ENCODE assay signal across 27 cellular contexts in genomic region chr20:58418949-58419748, GRCh38. TPM values are rescaled to one million over a fixed set of nuclear protein-coding genes. Genes with fewer than 3 reads are reported as not detected.
A peak's percentile ranks its signal among the peaks of the same experiment; 100 is the strongest.
DNase-seq lines count a peak whose midpoint lies in the region; ATAC-seq and TF ChIP-seq lines count a peak whose summit lies in the region.
"Had no signal": no experiment of that assay in that cellular context is flagged by ENCODE, and none has a peak within 500 bp of the region (broad histone marks: within the 10 kb centered on the region; RNA-seq: fewer than 3 reads in every experiment).

No MANE protein-coding gene starts in this region.

- H3K27me3 ChIP-seq in GM23338 (ENCODE audit: insufficient read depth), result no peaks in the 10 kb centered on the region
- no peaks in the 10 kb centered on the region for H3K27me3 ChIP-seq in neutrophil
- H3K27me3 ChIP-seq: BE2C, esophagus squamous epithelium, sigmoid colon, tibial nerve had no signal

- peaks cover 61% of the 10 kb centered on the region for H3K79me2 ChIP-seq in GM23338 (replicated peaks; ENCODE audit: insufficient read depth)

- no peaks in the 10 kb centered on the region for H3K9me2 ChIP-seq in GM23338 (ENCODE audit: insufficient read depth)

- CTCF ChIA-PET in activated naive CD4-positive, alpha-beta T cell treated with anti-CD3 and anti-CD28 coated beads, Interleukin-2, amount 10 ng/mL, durations not matched to agents 7 days and 5 days (lab: Charles Lee), result no interaction called here

- H3K36me3 Mint-ChIP-seq in activated naive CD4-positive, alpha-beta T cell treated with anti-CD3 and anti-CD28 coated beads, Interleukin-2, amount 10 ng/mL, durations not matched to agents 7 days and 5 days, result peaks cover 58% of the 10 kb centered on the region
- peaks cover 32% of the 10 kb centered on the region for H3K36me3 Mint-ChIP-seq in GM23338 (ENCODE audit: low read depth)
- peaks cover 18% of the 10 kb centered on the region for H3K36me3 Mint-ChIP-seq in activated naive CD8-positive, alpha-beta T cell

- no peak overlapping the region for H3K4me2 ChIP-seq in GM23338

- peaks cover 33% of the 10 kb centered on the region for H3K4me1 Mint-ChIP-seq in activated naive CD4-positive, alpha-beta T cell treated with anti-CD3 and anti-CD28 coated beads, Interleukin-2, amount 10 ng/mL, durations not matched to agents 7 days and 5 days
- peaks cover 51% of the 10 kb centered on the region for H3K4me1 Mint-ChIP-seq in GM23338
- peaks cover 45% of the 10 kb centered on the region for H3K4me1 Mint-ChIP-seq in activated naive CD8-positive, alpha-beta T cell (ENCODE audit: low read depth)

- no peak overlapping the region for H3K4me3 Mint-ChIP-seq in activated naive CD4-positive, alpha-beta T cell treated with anti-CD3 and anti-CD28 coated beads, Interleukin-2, amount 10 ng/mL, durations not matched to agents 7 days and 5 days
- H3K4me3 Mint-ChIP-seq in GM23338, result no peak overlapping the region
- no peak overlapping the region for H3K4me3 Mint-ChIP-seq in activated naive CD8-positive, alpha-beta T cell
- H3K4me3 Mint-ChIP-seq: activated CD8-positive, alpha-beta T cell treated with anti-CD3 and anti-CD28 coated beads, Interleukin-2, amount 10 ng/mL, durations not matched to agents 7 days and 5 days; dendritic cell treated with granulocyte-macrophage colony-stimulating factor and Interleukin-4, amounts not matched to agents 40 ng/mL and 50 ng/mL, for 4 days had no signal

- ATAC-seq in GM23338, result no peak
- ATAC-seq in HG02981 (IDR thresholded peaks at IDR 0.05; ENCODE audit: unreplicated experiment), result no peak
- no peak for ATAC-seq in GM21717 (IDR thresholded peaks at IDR 0.05; ENCODE audit: unreplicated experiment)
- ATAC-seq: activated CD8-positive, alpha-beta T cell treated with anti-CD3 and anti-CD28 coated beads, Interleukin-2, amount 10 ng/mL, durations not matched to agents 7 days and 5 days had no signal

- no peaks in the 10 kb centered on the region for H3K27me3 Mint-ChIP-seq in activated naive CD4-positive, alpha-beta T cell treated with anti-CD3 and anti-CD28 coated beads, Interleukin-2, amount 10 ng/mL, durations not matched to agents 7 days and 5 days
- H3K27me3 Mint-ChIP-seq in GM23338 (ENCODE audit: insufficient read depth, low read depth, poor library complexity), result peaks cover under 1% of the 10 kb centered on the region
- no peaks in the 10 kb centered on the region for H3K27me3 Mint-ChIP-seq in activated naive CD8-positive, alpha-beta T cell
- H3K27me3 Mint-ChIP-seq: dendritic cell treated with granulocyte-macrophage colony-stimulating factor and Interleukin-4, amounts not matched to agents 40 ng/mL and 50 ng/mL, for 4 days; progenitor cell of endocrine pancreas had no signal

- H3K4me3 ChIP-seq in GM23338, result no peak overlapping the region
- no peak overlapping the region for H3K4me3 ChIP-seq in neutrophil (ENCODE audit: low read depth in 1 of 2, low read length in 1 of 2)
- H3K4me3 ChIP-seq: esophagus squamous epithelium, sigmoid colon, tibial nerve had no signal

- H3K36me3 ChIP-seq in GM23338 (ENCODE audit: insufficient read depth) (no peaks in the 10 kb centered on the region), neutrophil (peaks cover 28% of the 10 kb centered on the region)

- TF ChIP-seq CTCF in GM23338 (conservative IDR thresholded peaks at IDR 0.05; ENCODE audit: low read depth in 2 of 2) (no peak), neutrophil (IDR thresholded peaks at IDR 0.05) (no peak)

- DNase-seq in activated naive CD4-positive, alpha-beta T cell treated with anti-CD3 and anti-CD28 coated beads, Interleukin-2, amount 10 ng/mL, durations not matched to agents 7 days and 5 days, result no peak
- DNase-seq in activated naive CD4-positive, alpha-beta T cell (lab: John Stamatoyannopoulos, UW), result no peak
- DNase-seq in GM23338 (ENCODE audit: low spot score), result no peak
- no peak for DNase-seq in activated CD8-positive, alpha-beta memory T cell treated with anti-CD3 and anti-CD28 coated beads, Interleukin-2, amount 50 U/mL, for 48 hours
- DNase-seq: activated CD4-positive, CD25-positive, alpha-beta regulatory T cell; activated CD8-positive, alpha-beta T cell treated with anti-CD3 and anti-CD28 coated beads, Interleukin-2, amount 10 ng/mL, durations not matched to agents 7 days and 5 days; BE2C; caudate nucleus; esophagus squamous epithelium; Karpas-422; MV-4-11; NCI-H1436 treated with DMSO at 0.1 percent for 48 hours; NCI-H2107; NCI-H446; NCI-H774; RPMI8226; sigmoid colon; stimulated activated CD4-positive, alpha-beta T cell treated with anti-CD3 and anti-CD28 coated beads, Interleukin-4, amount 100 ng/mL, for 24 hours; stimulated activated naive CD4-positive, alpha-beta T cell treated with Interleukin-2 at 50 U/mL for 16 hours; T-helper 1 cell had no signal

- peak overlapping the region; percentile 42 for H3K27ac Mint-ChIP-seq in activated naive CD4-positive, alpha-beta T cell treated with anti-CD3 and anti-CD28 coated beads, Interleukin-2, amount 10 ng/mL, durations not matched to agents 7 days and 5 days
- no peak overlapping the region for H3K27ac Mint-ChIP-seq in GM23338
- peak overlapping the region; percentile 75 for H3K27ac Mint-ChIP-seq in activated naive CD8-positive, alpha-beta T cell
- H3K27ac Mint-ChIP-seq: activated CD8-positive, alpha-beta T cell treated with anti-CD3 and anti-CD28 coated beads, Interleukin-2, amount 10 ng/mL, durations not matched to agents 7 days and 5 days; dendritic cell treated with granulocyte-macrophage colony-stimulating factor and Interleukin-4, amounts not matched to agents 40 ng/mL and 50 ng/mL, for 4 days; progenitor cell of endocrine pancreas had no signal

- H3K9me3 Mint-ChIP-seq in activated naive CD4-positive, alpha-beta T cell treated with anti-CD3 and anti-CD28 coated beads, Interleukin-2, amount 10 ng/mL, durations not matched to agents 7 days and 5 days, result no peaks in the 10 kb centered on the region
- peaks cover 10% of the 10 kb centered on the region for H3K9me3 Mint-ChIP-seq in GM23338
- no peaks in the 10 kb centered on the region for H3K9me3 Mint-ChIP-seq in activated naive CD8-positive, alpha-beta T cell (ENCODE audit: low read depth)
- H3K9me3 Mint-ChIP-seq: dendritic cell treated with granulocyte-macrophage colony-stimulating factor and Interleukin-4, amounts not matched to agents 40 ng/mL and 50 ng/mL, for 4 days had no signal

- H3K27ac ChIP-seq in GM23338 (ENCODE audit: low read depth) (peak overlapping the region; percentile 10; the same call in 1 of the 2 replicates), neutrophil (peak overlapping the region; percentile 89)
- H3K27ac ChIP-seq: esophagus squamous epithelium, sigmoid colon, tibial nerve had no signal

- H3F3A ChIP-seq in GM23338 (replicated peaks; ENCODE audit: low read depth), result no peaks in the 10 kb centered on the region

- no peak overlapping the region for H2AFZ ChIP-seq in GM23338

- no peaks in the 10 kb centered on the region for H4K20me1 ChIP-seq in GM23338 (replicated peaks; ENCODE audit: insufficient read depth)

- peaks cover 48% of the 10 kb centered on the region for H3K4me1 ChIP-seq in GM23338 (ENCODE audit: insufficient read depth)
- H3K4me1 ChIP-seq in neutrophil (ENCODE audit: control insufficient read depth in 1 of 2, insufficient read depth in 1 of 2, low read depth in 1 of 2, low read length in 1 of 2), result peaks cover 22 to 24% of the 10 kb centered on the region in 2 experiments

- no peaks in the 10 kb centered on the region for H3K9me3 ChIP-seq in neutrophil
- H3K9me3 ChIP-seq: BE2C, esophagus squamous epithelium, sigmoid colon, tibial nerve had no signal

TF ChIP-seq in GM23338, 12 proteins besides CTCF, POLR2A, EP300 and RAD21 (continues in another document):
- TF ChIP-seq JUNB (IDR thresholded peaks at IDR 0.05; ENCODE audit: unreplicated experiment) (no peak), EZH2phosphoT487 (IDR thresholded peaks at IDR 0.05; ENCODE audit: unreplicated experiment) (no peak), ZNF114 (CRISPR knock-in tag; IDR thresholded peaks at IDR 0.05) (no peak), CREB1 (CRISPR knock-in tag; IDR thresholded peaks at IDR 0.05; ENCODE audit: low read depth) (no peak), STAT1 (IDR thresholded peaks at IDR 0.05; ENCODE audit: unreplicated experiment) (no peak), ETS1 (IDR thresholded peaks at IDR 0.05) (no peak), ZNF331 (CRISPR knock-in tag; IDR thresholded peaks at IDR 0.05; ENCODE audit: low read depth) (no peak)
- TF ChIP-seq, protein P1, sequence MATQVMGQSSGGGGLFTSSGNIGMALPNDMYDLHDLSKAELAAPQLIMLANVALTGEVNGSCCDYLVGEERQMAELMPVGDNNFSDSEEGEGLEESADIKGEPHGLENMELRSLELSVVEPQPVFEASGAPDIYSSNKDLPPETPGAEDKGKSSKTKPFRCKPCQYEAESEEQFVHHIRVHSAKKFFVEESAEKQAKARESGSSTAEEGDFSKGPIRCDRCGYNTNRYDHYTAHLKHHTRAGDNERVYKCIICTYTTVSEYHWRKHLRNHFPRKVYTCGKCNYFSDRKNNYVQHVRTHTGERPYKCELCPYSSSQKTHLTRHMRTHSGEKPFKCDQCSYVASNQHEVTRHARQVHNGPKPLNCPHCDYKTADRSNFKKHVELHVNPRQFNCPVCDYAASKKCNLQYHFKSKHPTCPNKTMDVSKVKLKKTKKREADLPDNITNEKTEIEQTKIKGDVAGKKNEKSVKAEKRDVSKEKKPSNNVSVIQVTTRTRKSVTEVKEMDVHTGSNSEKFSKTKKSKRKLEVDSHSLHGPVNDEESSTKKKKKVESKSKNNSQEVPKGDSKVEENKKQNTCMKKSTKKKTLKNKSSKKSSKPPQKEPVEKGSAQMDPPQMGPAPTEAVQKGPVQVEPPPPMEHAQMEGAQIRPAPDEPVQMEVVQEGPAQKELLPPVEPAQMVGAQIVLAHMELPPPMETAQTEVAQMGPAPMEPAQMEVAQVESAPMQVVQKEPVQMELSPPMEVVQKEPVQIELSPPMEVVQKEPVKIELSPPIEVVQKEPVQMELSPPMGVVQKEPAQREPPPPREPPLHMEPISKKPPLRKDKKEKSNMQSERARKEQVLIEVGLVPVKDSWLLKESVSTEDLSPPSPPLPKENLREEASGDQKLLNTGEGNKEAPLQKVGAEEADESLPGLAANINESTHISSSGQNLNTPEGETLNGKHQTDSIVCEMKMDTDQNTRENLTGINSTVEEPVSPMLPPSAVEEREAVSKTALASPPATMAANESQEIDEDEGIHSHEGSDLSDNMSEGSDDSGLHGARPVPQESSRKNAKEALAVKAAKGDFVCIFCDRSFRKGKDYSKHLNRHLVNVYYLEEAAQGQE (IDR thresholded peaks at IDR 0.05; ENCODE audit: unreplicated experiment), result no peak

RNA-seq across cellular contexts. Expression of gene VAPB, which starts 30.1 kb away (rescaled TPM):
- 22.9 and 24.7 TPM in 2 replicates for total RNA-seq in GM23338 (2014; rRNA removed; shearing (Covaris generic))
- polyA plus RNA-seq in GM23338 (2016; fragmentation: Nextera tagmentation; extraction: Ambion mirVana), result 17.4 and 18.8 TPM in 2 replicates
